13 cellular contexts compared by ENCODE assay signal in the genomic region with DNA sequence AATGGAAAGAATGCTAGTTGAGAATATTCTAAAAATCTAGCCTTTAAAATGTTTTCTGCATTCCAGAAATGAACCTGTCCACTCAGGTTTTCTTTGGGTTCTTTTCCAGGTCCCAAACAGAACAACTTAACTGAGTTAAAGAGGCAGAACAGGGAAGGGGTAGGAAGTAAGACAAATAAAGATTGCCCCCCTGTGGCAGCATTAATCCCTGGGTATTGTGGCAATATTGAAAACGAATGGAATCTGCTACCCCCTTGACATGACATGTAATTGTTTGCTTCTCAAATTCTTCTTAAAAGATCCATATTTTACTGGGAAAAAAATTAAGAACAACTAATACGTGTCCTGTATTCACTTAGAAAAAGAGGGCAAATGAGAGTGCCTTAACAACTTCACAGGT. TPM values are rescaled to one million over a fixed set of nuclear protein-coding genes. Genes with fewer than 3 reads are reported as not detected.
DNase-seq lines count a peak whose midpoint lies in the region; ATAC-seq and TF ChIP-seq lines count a peak whose summit lies in the region.
"Had no signal": no experiment of that assay in that cellular context is flagged by ENCODE, and none has a peak within 500 bp of the region (broad histone marks: within the 10 kb centered on the region; RNA-seq: fewer than 3 reads in every experiment).

No MANE protein-coding gene starts in this region.

- TF ChIP-seq CTCF in AG04449 (IDR thresholded peaks at IDR 0.05; ENCODE audit: insufficient read depth, low read length, missing control alignments) (peak; percentile 8), GM10248 (IDR thresholded peaks at IDR 0.05; ENCODE audit: control extremely low read depth, extremely low read depth, low read depth, missing control alignments) (peak; percentile 14), dorsolateral prefrontal cortex (IDR thresholded peaks at IDR 0.05 in 54 of 56, conservative IDR thresholded peaks at IDR 0.05 in 2 of 56; ENCODE audit: low read depth in 1 of 56, partially characterized antibody in 56 of 56) (peak in 19 of 56 donors; percentile 8 to 49 (median 22)), coronary artery (IDR thresholded peaks at IDR 0.05) (no peak)

- CTCF ChIA-PET in AG04449 (lab: Yijun Ruan, JAX) (interaction anchor here (1.1 to 2.5 kb wide), 4 partner anchors 10 to 251 kb away, joined by 3 to 17 read pairs (median 6); no protein-coding TSS in a partner anchor), GM10248 (lab: Yijun Ruan, JAX) (interaction anchor here (2.0 kb wide), 1 partner anchor 10 kb away, joined by 12 read pairs; a partner anchor contains a TSS)

- H3K27ac ChIP-seq in dorsolateral prefrontal cortex (no peak overlapping the region), coronary artery (no peak overlapping the region)
- H3K27ac ChIP-seq: neutrophil, SK-N-MC had no signal

- in situ Hi-C loops in SK-MEL-5 (cut with HindIII; ENCODE audit: low pct_unique_long_range_greater_than_20kb, low sequenced_read_pairs), result no loop called here

- DNase-seq in AG04449 (ENCODE audit: low read depth, low spot score) (no peak), GM10248 (ENCODE audit: extremely low spot score) (no peak), SK-MEL-5 (ENCODE audit: low read depth, low spot score) (peak; percentile 26), iPS-NIHi7 (ENCODE audit: extremely low spot score) (peak; percentile 25), dorsolateral prefrontal cortex (no peak), coronary artery (ENCODE audit: low spot score) (no peak)
- DNase-seq: caudate nucleus, DMS79, NCI-H1092 treated with DMSO at 0.1 percent for 48 hours had no signal

- no peak for ATAC-seq in GM21529 (IDR thresholded peaks at IDR 0.05; ENCODE audit: unreplicated experiment)
- no peak for ATAC-seq in GM18909 (IDR thresholded peaks at IDR 0.05; ENCODE audit: poor library complexity, unreplicated experiment)

- H3K4me3 ChIP-seq in AG04449 (ENCODE audit: low read depth, low read length), result no peak overlapping the region
- no peak overlapping the region for H3K4me3 ChIP-seq in dorsolateral prefrontal cortex
- H3K4me3 ChIP-seq in coronary artery, result no peak overlapping the region
- H3K4me3 ChIP-seq: SK-N-MC had no signal

- POLR2A ChIA-PET in AG04449 (lab: Yijun Ruan, JAX) (no interaction called here), GM10248 (lab: Yijun Ruan, JAX) (no interaction called here)

- H3K27me3 ChIP-seq in dorsolateral prefrontal cortex, result no peaks in the 10 kb centered on the region
- H3K27me3 ChIP-seq: neutrophil had no signal

- intact Hi-C loops in dorsolateral prefrontal cortex (cut with DNase I), result no loop called here

RNA-seq across cellular contexts. Expression of a gene that starts 9.3 kb away (rescaled TPM):
- total RNA-seq in SK-MEL-5 (2014; rRNA removed; shearing (Covaris generic)), result 20.9 and 24.8 TPM in 2 replicates
- polyA plus RNA-seq in SK-MEL-5 (2015; cell fraction: cytosol; rRNA removed), result 24.5 and 31.0 TPM in 2 replicates
- polyA plus RNA-seq in SK-MEL-5 (2015; cell fraction: nucleus; rRNA removed), result 51.4 and 69.4 TPM in 2 replicates
- 10 to 100 TPM; 36.7 to 64.8 (median 47.0) TPM for total RNA-seq in dorsolateral prefrontal cortex

RNA-seq across cellular contexts. Expression of a gene that starts 48.7 kb away (rescaled TPM):
- total RNA-seq in SK-MEL-5 (2014; rRNA removed; shearing (Covaris generic)), result 43.1 and 45.0 TPM in 2 replicates
- polyA plus RNA-seq in SK-MEL-5 (2015; cell fraction: cytosol; rRNA removed), result 32.4 and 44.8 TPM in 2 replicates
- 56.6 and 65.6 TPM in 2 replicates for polyA plus RNA-seq in SK-MEL-5 (2015; cell fraction: nucleus; rRNA removed)
- 100 to 1,000 TPM in 28 of 120 experiments, 10 to 100 TPM in 92; 75.7 to 114 (median 94.9) TPM for total RNA-seq in dorsolateral prefrontal cortex

RNA-seq across cellular contexts. Expression of a gene that starts 49.1 kb away (rescaled TPM):
- total RNA-seq in SK-MEL-5 (2014; rRNA removed; shearing (Covaris generic)), result not detected in 2 replicates
- polyA plus RNA-seq in SK-MEL-5 (2015; cell fraction: cytosol; rRNA removed), result not detected in 2 replicates
- not detected in 2 replicates for polyA plus RNA-seq in SK-MEL-5 (2015; cell fraction: nucleus; rRNA removed)
- 1 to 10 TPM in 119 of 120 experiments, under 1 TPM in 1; 0.60 to 9.2 (median 3.8) TPM for total RNA-seq in dorsolateral prefrontal cortex

Comparison
In these comparisons a context has a peak if more than half of its experiments do, and no peak if none do; other contexts are left out.
1. DNase-seq: peak in SK-MEL-5 (single experiment) and iPS-NIHi7 (single experiment); none in AG04449 (single experiment), GM10248 (single experiment), dorsolateral prefrontal cortex (0 of 10) and coronary artery (single experiment).